In genomic region chr1:6208723-6209660, GRCh38 we compare ENCODE assay signal across 9 cellular contexts.
DNase-seq lines count a peak whose midpoint lies in the region; ATAC-seq and TF ChIP-seq lines count a peak whose summit lies in the region.
"Had no signal": no experiment of that assay in that cellular context is flagged by ENCODE, and none has a peak within 500 bp of the region (broad histone marks: within the 10 kb centered on the region; RNA-seq: fewer than 3 reads in every experiment).

No MANE protein-coding gene starts in this region.

- in situ Hi-C loops in astrocyte of the cerebellum (cut with HindIII; ENCODE audit: low sequenced_read_pairs) = no loop called here

- TF ChIP-seq CTCF in GM12864 (IDR thresholded peaks at IDR 0.05; ENCODE audit: low read depth, low read length, missing control alignments) (peak; percentile 59), astrocyte of the cerebellum (IDR thresholded peaks at IDR 0.05; ENCODE audit: low read depth, low read length, missing control alignments) (peak; percentile 62)

- DNase-seq in GM12864 (ENCODE audit: low read depth) = no peak
- DNase-seq in NCI-H510A (lab: John Stamatoyannopoulos, UW) = peak; percentile 74
- DNase-seq in astrocyte of the cerebellum (ENCODE audit: low read depth) = no peak
- peak; percentile 51 for DNase-seq in iPS-NIHi7 (ENCODE audit: extremely low spot score)
- DNase-seq in stimulated activated CD4-positive, alpha-beta T cell treated with anti-CD3 and anti-CD28 coated beads, Interleukin-4, amount 100 ng/mL, for 24 hours = peak; percentile 22

- H3K4me3 ChIP-seq in GM12864 (ENCODE audit: low read depth, low read length) (peak overlapping the region; percentile 32), astrocyte of the cerebellum (ENCODE audit: low read depth, low read length) (peak overlapping the region; percentile 25)
- H3K4me3 ChIP-seq: SJSA1 had no signal

- no peak for ATAC-seq in HG02852 (IDR thresholded peaks at IDR 0.05; ENCODE audit: unreplicated experiment)
- no peak for ATAC-seq in HG03469 (IDR thresholded peaks at IDR 0.05; ENCODE audit: unreplicated experiment)
- ATAC-seq in HG03175 (IDR thresholded peaks at IDR 0.05; ENCODE audit: unreplicated experiment) = no peak

Comparison
In these comparisons a context has a peak if more than half of its experiments do, and no peak if none do; other contexts are left out.
1. DNase-seq: peak in NCI-H510A (single experiment), iPS-NIHi7 (single experiment) and stimulated activated CD4-positive, alpha-beta T cell treated with anti-CD3 and anti-CD28 coated beads, Interleukin-4, amount 100 ng/mL, for 24 hours (single experiment); none in GM12864 (single experiment) and astrocyte of the cerebellum (single experiment).